Comparison of ENCODE assay signal across 8 cellular contexts in the genomic region with DNA sequence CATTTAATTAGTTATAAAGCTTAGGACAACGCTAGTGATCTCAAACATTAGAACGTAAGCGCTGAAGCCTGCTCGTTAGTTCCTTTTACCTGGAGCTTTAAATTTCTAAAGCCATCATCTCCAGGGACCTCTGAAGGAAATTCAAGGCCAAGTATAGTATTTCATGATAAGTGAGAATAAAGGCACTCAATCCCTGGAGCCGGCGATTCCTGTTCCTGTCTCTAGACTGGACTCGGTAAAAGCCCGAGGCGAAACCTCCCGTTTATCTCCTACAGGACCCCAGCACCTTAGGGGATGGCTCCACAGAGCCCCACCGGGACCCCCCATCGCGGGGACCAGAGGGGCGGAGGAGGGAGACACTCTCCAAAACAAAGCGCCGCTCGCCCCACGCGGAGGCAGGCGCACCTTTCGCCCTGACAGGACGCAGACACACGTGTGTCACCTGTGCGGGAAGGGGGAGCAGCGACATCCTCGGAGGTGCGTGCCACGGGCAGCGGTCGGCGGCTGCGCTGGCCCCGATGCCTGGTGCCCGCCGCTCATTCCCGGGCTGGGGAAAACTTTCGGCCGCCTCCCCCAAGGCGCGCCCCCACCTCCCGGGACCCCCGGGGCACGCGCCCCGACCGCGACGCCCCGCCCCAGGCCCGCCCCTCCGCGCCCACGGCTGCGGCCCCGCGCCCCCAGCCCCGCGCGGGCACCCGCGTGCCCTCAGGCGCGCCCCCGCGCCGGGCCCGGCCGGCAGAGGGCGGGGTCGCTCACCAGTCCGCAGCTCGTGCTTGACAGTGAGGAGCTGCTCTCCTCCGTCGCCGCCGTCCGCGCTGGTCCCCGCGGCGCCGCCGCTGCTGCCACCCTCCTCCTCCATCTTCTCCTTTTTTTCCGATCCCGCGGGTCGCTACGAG. TPM values are rescaled to one million over a fixed set of nuclear protein-coding genes. Genes with fewer than 3 reads are reported as not detected.
DNase-seq lines count a peak whose midpoint lies in the region; ATAC-seq, FAIRE-seq and TF ChIP-seq lines count a peak whose summit lies in the region.

No MANE protein-coding gene starts in this region.

- TF ChIP-seq EP300 in esophagus muscularis mucosa (IDR thresholded peaks at IDR 0.05) (no peak), stomach (IDR thresholded peaks at IDR 0.05) (no peak)

- H3K27me3 ChIP-seq in BJ (ENCODE audit: control insufficient read depth, insufficient read depth, low read length) = no peaks in the 10 kb centered on the region
- no peaks in the 10 kb centered on the region for H3K27me3 ChIP-seq in esophagus muscularis mucosa
- no peaks in the 10 kb centered on the region for H3K27me3 ChIP-seq in stomach

- peak overlapping the region; percentile 76 for H3K4me3 ChIP-seq in BJ (ENCODE audit: low read depth, low read length)
- H3K4me3 ChIP-seq in esophagus muscularis mucosa = peak overlapping the region; percentile 81 to 94 (median 90)
- peak overlapping the region; percentile 80 to 91 (median 86) for H3K4me3 ChIP-seq in stomach

- TF ChIP-seq POLR2A in esophagus muscularis mucosa (IDR thresholded peaks at IDR 0.05; ENCODE audit: low read depth) = no peak
- no peak for TF ChIP-seq POLR2A in stomach (IDR thresholded peaks at IDR 0.05)

- no peaks in the 10 kb centered on the region for H3K36me3 ChIP-seq in BJ (ENCODE audit: control insufficient read depth, insufficient read depth, low read length)
- no peaks in the 10 kb centered on the region for H3K36me3 ChIP-seq in esophagus muscularis mucosa
- H3K36me3 ChIP-seq in stomach = no peaks in the 10 kb centered on the region

- ATAC-seq in HG03442 (IDR thresholded peaks at IDR 0.05; ENCODE audit: unreplicated experiment) = peak; percentile 16
- peak; percentile 13 to 20 for ATAC-seq in naive thymus-derived CD8-positive, alpha-beta T cell

- peak; percentile 39 for FAIRE-seq in GM19239 (lab: Jason Lieb, UNC)

- H3K9me3 Mint-ChIP-seq in naive thymus-derived CD8-positive, alpha-beta T cell = peaks cover 0 to 5% (median 0%) of the 10 kb centered on the region in 9 donors

- peaks cover 27 to 65% (median 59%) of the 10 kb centered on the region in 4 donors for H3K4me1 Mint-ChIP-seq in naive thymus-derived CD8-positive, alpha-beta T cell

- TF ChIP-seq CTCF in BJ (IDR thresholded peaks at IDR 0.05; ENCODE audit: insufficient read depth, low read depth, low read length) (no peak), esophagus muscularis mucosa (IDR thresholded peaks at IDR 0.05) (peak; percentile 5 to 35 (median 11)), stomach (IDR thresholded peaks at IDR 0.05) (peak in 2 of 7 experiments; percentile 10 to 48)

- peaks cover 0 to 3% (median 0%) of the 10 kb centered on the region in 3 donors for H3K36me3 Mint-ChIP-seq in naive thymus-derived CD8-positive, alpha-beta T cell

- DNase-seq in BJ (ENCODE audit: low read depth) (no peak), GM19239 (ENCODE audit: insufficient read length, low spot score) (peak; percentile 58), NOMO-1 treated with dmso at 0.1 percent for 144 hours (lab: John Stamatoyannopoulos, UW; ENCODE audit: unreplicated experiment) (peak; percentile 74), esophagus muscularis mucosa (ENCODE audit: extremely low spot score) (no peak), stomach (peak; percentile 68)
- peak; percentile 66 to 74 for DNase-seq in activated T-cell treated with anti-CD3 and anti-CD28 coated beads, Interleukin-2, amount 50 U/mL, for 48 hours
- DNase-seq in naive thymus-derived CD8-positive, alpha-beta T cell = peak; percentile 42 to 81 (median 58)

- H3K4me3 Mint-ChIP-seq in naive thymus-derived CD8-positive, alpha-beta T cell = peak overlapping the region in 9 of 10 donors; percentile 76 to 91 (median 86)

- no peaks in the 10 kb centered on the region for H3K27me3 Mint-ChIP-seq in naive thymus-derived CD8-positive, alpha-beta T cell

- POLR2A ChIA-PET in BJ (lab: Charles Lee) = no interaction called here
- POLR2A ChIA-PET in naive thymus-derived CD8-positive, alpha-beta T cell (lab: Charles Lee) = interaction anchor here (0.5 to 2.2 kb wide), 19 partner anchors 13 to 814 kb away, joined by 3 to 17 read pairs (median 4); no protein-coding TSS in a partner anchor

- H3K27ac ChIP-seq in esophagus muscularis mucosa (replicated peaks in 1 of 4) (peak overlapping the region; percentile 98), stomach (peak overlapping the region; percentile 97 to 99 (median 98))

- H3K27ac Mint-ChIP-seq in naive thymus-derived CD8-positive, alpha-beta T cell = peak overlapping the region in 9 of 10 donors; percentile 27 to 91 (median 83)

- under 1% methylated on average over 17 of the region's 88 CpGs for WGBS in esophagus muscularis mucosa
- WGBS in stomach, 5 donors = 1 to 2% (median 1%) methylated on average over 33 to 88 of the region's 88 CpGs

- intact Hi-C loops in esophagus muscularis mucosa (cut with DNase I) (loop anchor here (2.0 to 10.0 kb wide), 4 partner anchors 48 to 225 kb away; no protein-coding TSS in a partner anchor), stomach (cut with DNase I; ENCODE audit: low total_unique reads) (no loop called here)

- H3K9me3 ChIP-seq in esophagus muscularis mucosa = no peaks in the 10 kb centered on the region
- H3K9me3 ChIP-seq in stomach = no peaks in the 10 kb centered on the region

- H3K4me1 ChIP-seq in esophagus muscularis mucosa (peaks cover 7 to 68% (median 62%) of the 10 kb centered on the region in 4 donors), stomach (peaks cover 8 to 63% (median 37%) of the 10 kb centered on the region in 4 donors)

- CTCF ChIA-PET in BJ (lab: Yijun Ruan, JAX) = interaction anchor here (1.2 to 2.3 kb wide), 5 partner anchors 11 to 113 kb away, joined by 3 to 7 read pairs (median 5); no protein-coding TSS in a partner anchor

RNA-seq across cellular contexts. Expression of a gene that starts 0.6 kb away (rescaled TPM):
- polyA plus RNA-seq in BJ (2011; rRNA removed) = 0.22 and 0.39 TPM in 2 replicates
- polyA minus RNA-seq in BJ (2011; rRNA and poly(A)+ RNA removed) = 0.09 and 0.26 TPM in 2 replicates
- 10 to 100 TPM; 30.8 to 40.6 (median 35.0) TPM for total RNA-seq in esophagus muscularis mucosa
- total RNA-seq in naive thymus-derived CD8-positive, alpha-beta T cell = 10 to 100 TPM; 18.4 to 23.2 TPM
- polyA plus RNA-seq in naive thymus-derived CD8-positive, alpha-beta T cell = 10 to 100 TPM; 12.3 to 14.5 (median 14.3) TPM
- total RNA-seq in stomach = 10 to 100 TPM in 4 of 5 donors, 1 to 10 TPM in 1; 6.4 to 25.0 (median 16.5) TPM
- 1 to 10 TPM; 1.6 to 3.8 (median 1.9) TPM for polyA plus RNA-seq in stomach

RNA-seq across cellular contexts. Expression of a gene that starts 54.0 kb away (rescaled TPM):
- 14.3 and 18.9 TPM in 2 replicates for polyA plus RNA-seq in BJ (2011; rRNA removed)
- polyA minus RNA-seq in BJ (2011; rRNA and poly(A)+ RNA removed) = 16.5 and 18.8 TPM in 2 replicates
- total RNA-seq in esophagus muscularis mucosa = 10 to 100 TPM; 47.2 to 88.2 (median 66.5) TPM
- total RNA-seq in naive thymus-derived CD8-positive, alpha-beta T cell = 10 to 100 TPM; 83.5 to 83.9 TPM
- 10 to 100 TPM; 24.9 to 38.5 (median 28.5) TPM for polyA plus RNA-seq in naive thymus-derived CD8-positive, alpha-beta T cell
- total RNA-seq in stomach = 100 to 1,000 TPM in 2 of 5 donors, 10 to 100 TPM in 3; 54.3 to 122 (median 87.9) TPM
- 10 to 100 TPM; 24.1 to 32.9 (median 28.9) TPM for polyA plus RNA-seq in stomach

Comparison
In these comparisons a context has a peak if more than half of its experiments do, and no peak if none do; other contexts are left out.
1. DNase-seq: peak in GM19239 (single experiment), NOMO-1 treated with dmso at 0.1 percent for 144 hours (single experiment), activated T-cell treated with anti-CD3 and anti-CD28 coated beads, Interleukin-2, amount 50 U/mL, for 48 hours (2 of 2), naive thymus-derived CD8-positive, alpha-beta T cell (10 of 10) and stomach (single experiment); none in BJ (single experiment) and esophagus muscularis mucosa (single experiment).
2. Peak in every context shown above with its lines, with median percentiles within 50 percentile points of each other: H3K4me3 ChIP-seq.